Comparison of ENCODE assay signal across 18 cellular contexts in the genomic region with DNA sequence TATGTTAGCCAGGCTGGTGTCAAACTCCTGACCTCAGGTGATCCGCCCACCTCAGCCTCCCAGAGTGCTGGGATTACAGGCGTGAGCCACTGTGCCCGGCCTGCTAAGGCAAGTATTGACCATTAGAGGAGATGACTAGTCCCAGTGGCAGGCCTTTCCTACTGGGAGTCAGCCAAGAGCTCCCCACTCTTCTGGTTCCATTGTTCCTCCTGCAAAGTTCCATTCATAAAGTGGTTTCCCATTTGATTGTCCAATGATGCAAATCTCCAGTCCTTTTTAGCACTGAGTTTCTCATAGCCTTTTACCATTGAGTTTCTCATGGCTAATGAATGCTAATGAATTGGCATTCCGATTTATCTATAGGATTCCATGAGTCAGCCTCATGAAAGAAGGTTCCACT.
"Had no signal": no experiment of that assay in that cellular context is flagged by ENCODE, and none has a peak within 500 bp of the region (broad histone marks: within the 10 kb centered on the region; RNA-seq: fewer than 3 reads in every experiment).

No MANE protein-coding gene starts in this region.

- H3K4me1 Mint-ChIP-seq: mesothelial cell of epicardium, naive B cell had no signal

- ATAC-seq: effector memory CD8-positive, alpha-beta T cell; foreskin keratinocyte; gastroesophageal sphincter; heart right ventricle; left cardiac atrium; left lung; left ventricle myocardium superior; lower lobe of right lung; mucosa of descending colon had no signal

- DNase-seq: colonic mucosa; cortex of kidney; effector CD8-positive, alpha-beta T cell; effector memory CD8-positive, alpha-beta T cell; foreskin keratinocyte; heart right ventricle; hippocampal formation; left cardiac atrium; left lung; left ventricle myocardium superior; lower lobe of right lung; mesenchymal stem cell; mucosa of descending colon; naive B cell had no signal

- H3K27me3 ChIP-seq: colonic mucosa, esophagus muscularis mucosa, foreskin keratinocyte, gastroesophageal sphincter, heart right ventricle, left lung had no signal

- H3K27ac Mint-ChIP-seq: dendritic cell treated with granulocyte-macrophage colony-stimulating factor and Interleukin-4, amounts not matched to agents 40 ng/mL and 50 ng/mL, for 4 days; effector memory CD8-positive, alpha-beta T cell; mesothelial cell of epicardium; naive B cell had no signal

- H3K4me1 ChIP-seq: colonic mucosa, esophagus muscularis mucosa, foreskin keratinocyte, gastroesophageal sphincter, heart right ventricle, left lung, lower lobe of right lung had no signal

- H3K36me3 ChIP-seq: colonic mucosa, esophagus muscularis mucosa, gastroesophageal sphincter, heart right ventricle, left lung, lower lobe of right lung had no signal

- H3K4me3 ChIP-seq: colonic mucosa, esophagus muscularis mucosa, gastroesophageal sphincter, heart right ventricle, left lung, lower lobe of right lung, mucosa of descending colon had no signal

- H3K4me3 Mint-ChIP-seq: dendritic cell treated with granulocyte-macrophage colony-stimulating factor and Interleukin-4, amounts not matched to agents 40 ng/mL and 50 ng/mL, for 4 days; effector memory CD8-positive, alpha-beta T cell; mesothelial cell of epicardium; naive B cell had no signal

- H3K27ac ChIP-seq: colonic mucosa, esophagus muscularis mucosa, foreskin keratinocyte, gastroesophageal sphincter, heart right ventricle, left lung, lower lobe of right lung had no signal

- H3K9me3 ChIP-seq: colonic mucosa had no signal
